8 cellular contexts compared by ENCODE assay signal in genomic region chr11:61004037-61004641, GRCh38.
DNase-seq lines count a peak whose midpoint lies in the region; ATAC-seq and TF ChIP-seq lines count a peak whose summit lies in the region.

No MANE protein-coding gene starts in this region.

- peak overlapping the region; percentile 68; the same call in 1 of the 2 replicates for H2AFZ ChIP-seq in Loucy (ENCODE audit: low read length)

- H3K4me3 ChIP-seq in BLaER1 treated with 17β-estradiol and CSF1 and Interleukin-3, amounts not matched to agents 10 nM and 100 nM = no peak overlapping the region
- H3K4me3 ChIP-seq in Loucy (ENCODE audit: low read length, poor library complexity, severe bottlenecking) = peak overlapping the region; percentile 33

- no peaks in the 10 kb centered on the region for H3K9me3 ChIP-seq in BLaER1 treated with 17β-estradiol and CSF1 and Interleukin-3, amounts not matched to agents 10 nM and 100 nM (replicated peaks in 1 of 11)
- H3K9me3 ChIP-seq in Loucy (ENCODE audit: insufficient read depth, low read depth, low read length) = no peaks in the 10 kb centered on the region

- no peak for ATAC-seq in GM18873 (IDR thresholded peaks at IDR 0.05; ENCODE audit: low FRiP score, unreplicated experiment)

- no peaks in the 10 kb centered on the region for H3K36me3 ChIP-seq in BLaER1 treated with 17β-estradiol and CSF1 and Interleukin-3, amounts not matched to agents 10 nM and 100 nM
- H3K36me3 ChIP-seq in Loucy (ENCODE audit: insufficient read depth, low read length) = no peaks in the 10 kb centered on the region

- H3K9me2 ChIP-seq in Loucy (replicated peaks; ENCODE audit: low read depth, low read length) = no peaks in the 10 kb centered on the region

- peak overlapping the region in 4 of 11 experiments; percentile 5 to 37 (median 32); a peak in 4 of 22 replicates for H3K27ac ChIP-seq in BLaER1 treated with 17β-estradiol and CSF1 and Interleukin-3, amounts not matched to agents 10 nM and 100 nM

- H3K4me1 ChIP-seq in BLaER1 treated with 17β-estradiol and CSF1 and Interleukin-3, amounts not matched to agents 10 nM and 100 nM = peaks cover 27 to 50% (median 37%) of the 10 kb centered on the region in 10 experiments
- H3K4me1 ChIP-seq in Loucy (ENCODE audit: insufficient read depth, low read length, poor library complexity, severe bottlenecking) = peaks cover 27% of the 10 kb centered on the region

- peak overlapping the region; percentile 63 to 84 (median 77) for H3K4me2 ChIP-seq in BLaER1 treated with 17β-estradiol and CSF1 and Interleukin-3, amounts not matched to agents 10 nM and 100 nM
- H3K4me2 ChIP-seq in Loucy (ENCODE audit: low read depth, low read length, poor library complexity, severe bottlenecking) = peak overlapping the region; percentile 71

- DNase-seq in activated CD4-positive, alpha-beta T cell treated with anti-CD3 and anti-CD28 coated beads, Interleukin-2, amount 50 U/mL, for 1 hour = peak; percentile 52
- DNase-seq in foreskin melanocyte = peak; percentile 18
- DNase-seq in NCI-H1930 (lab: John Stamatoyannopoulos, UW) = no peak
- DNase-seq in iPS-NIHi11 (ENCODE audit: low spot score) = no peak
- no peak for DNase-seq in GM03348 (ENCODE audit: low spot score)

- peak overlapping the region in 3 of 11 experiments; percentile 4 to 26 (median 22); a peak in 2 of 22 replicates for H3K9ac ChIP-seq in BLaER1 treated with 17β-estradiol and CSF1 and Interleukin-3, amounts not matched to agents 10 nM and 100 nM
- peak overlapping the region; percentile 44 for H3K9ac ChIP-seq in Loucy (ENCODE audit: low read depth, low read length, poor library complexity, severe bottlenecking)

- TF ChIP-seq CTCF in Loucy (conservative IDR thresholded peaks at IDR 0.05; ENCODE audit: low read length) = no peak

- H3K79me2 ChIP-seq in Loucy (ENCODE audit: insufficient read depth, low read length) = no peaks in the 10 kb centered on the region

- no peaks in the 10 kb centered on the region for H3F3A ChIP-seq in Loucy (ENCODE audit: low read depth)

- no peaks in the 10 kb centered on the region for H4K20me1 ChIP-seq in BLaER1 treated with 17β-estradiol and CSF1 and Interleukin-3, amounts not matched to agents 10 nM and 100 nM
- no peaks in the 10 kb centered on the region for H4K20me1 ChIP-seq in Loucy (ENCODE audit: insufficient read depth, low read length, poor library complexity, severe bottlenecking)

- H3K27me3 ChIP-seq in BLaER1 treated with 17β-estradiol and CSF1 and Interleukin-3, amounts not matched to agents 10 nM and 100 nM = peaks cover 28 to 33% (median 31%) of the 10 kb centered on the region in 11 experiments
- H3K27me3 ChIP-seq in Loucy (ENCODE audit: insufficient read depth, low read length, poor library complexity, severe bottlenecking) = no peaks in the 10 kb centered on the region

Comparison
In these comparisons a context has a peak if more than half of its experiments do, and no peak if none do; other contexts are left out.
1. DNase-seq: peak in activated CD4-positive, alpha-beta T cell treated with anti-CD3 and anti-CD28 coated beads, Interleukin-2, amount 50 U/mL, for 1 hour (single experiment) and foreskin melanocyte (single experiment); none in NCI-H1930 (0 of 2), iPS-NIHi11 (single experiment) and GM03348 (single experiment).